9 cellular contexts compared by ENCODE assay signal in the genomic region with DNA sequence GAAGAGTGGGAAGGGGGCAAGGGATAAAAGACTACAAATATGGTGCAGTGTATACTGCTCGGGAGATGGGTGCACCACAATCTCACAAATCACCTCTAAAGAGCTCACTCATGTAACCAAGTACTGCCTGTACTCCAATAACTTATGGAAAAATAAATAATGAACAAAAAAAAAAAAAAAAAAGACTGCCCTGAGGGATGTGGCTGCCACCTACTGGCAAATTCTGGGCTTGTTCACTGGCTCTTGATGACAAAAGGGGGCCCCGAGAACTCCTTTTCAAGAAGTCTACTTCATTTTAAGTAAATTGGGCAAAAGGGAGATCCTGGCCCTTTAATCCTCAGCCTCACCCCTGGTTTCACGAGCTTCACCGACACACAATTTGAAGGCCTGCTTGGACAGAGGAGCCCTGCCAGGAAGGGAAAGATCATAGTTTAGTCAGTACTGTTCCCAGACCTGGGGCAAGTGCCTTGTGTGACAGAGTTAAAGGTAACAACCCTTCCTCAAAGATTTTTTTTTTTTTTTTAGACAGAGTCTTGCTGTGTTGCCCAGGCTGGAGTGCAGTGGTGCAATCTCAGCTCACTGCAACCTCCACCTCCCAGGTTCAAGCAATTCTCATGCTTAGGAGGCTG. TPM values are rescaled to one million over a fixed set of nuclear protein-coding genes. Genes with fewer than 3 reads are reported as not detected.
DNase-seq lines count a peak whose midpoint lies in the region; ATAC-seq and TF ChIP-seq lines count a peak whose summit lies in the region.
"Had no signal": no experiment of that assay in that cellular context is flagged by ENCODE, and none has a peak within 500 bp of the region (broad histone marks: within the 10 kb centered on the region; RNA-seq: fewer than 3 reads in every experiment).

No MANE protein-coding gene starts in this region.

- H3K4me3 ChIP-seq in GM12865 (ENCODE audit: low read depth, low read length) (no peak overlapping the region), foreskin fibroblast (ENCODE audit: low read depth in 1 of 2, low read length in 2 of 2) (no peak overlapping the region), Peyer's patch (no peak overlapping the region)

- H3K4me1 ChIP-seq in Peyer's patch: peaks cover 0 to 13% (median 3%) of the 10 kb centered on the region in 4 donors

- in situ Hi-C loops in ACHN (cut with HindIII; ENCODE audit: low pct_ligation_motif_present, low pct_unique_long_range_greater_than_20kb, low sequenced_read_pairs): loop anchor here (25.0 kb wide), 1 partner anchor 185 kb away; the partner anchor contains the start of genes GLI1 and INHBE
- in situ Hi-C loops in SK-MEL-5 (cut with HindIII; ENCODE audit: low pct_unique_long_range_greater_than_20kb, low sequenced_read_pairs): no loop called here

- DNase-seq in ACHN (peak; percentile 58), GM12865 (ENCODE audit: low read depth) (peak; percentile 31), SK-MEL-5 (ENCODE audit: low read depth, low spot score) (peak; percentile 61), foreskin fibroblast (peak; percentile 23 to 65), Peyer's patch (no peak)
- DNase-seq: naive B cell had no signal

- no peak for ATAC-seq in HG02642 (IDR thresholded peaks at IDR 0.05; ENCODE audit: poor library complexity, unreplicated experiment)
- ATAC-seq in GM18909 (IDR thresholded peaks at IDR 0.05; ENCODE audit: poor library complexity, unreplicated experiment): no peak
- no peak for ATAC-seq in HG03095 (IDR thresholded peaks at IDR 0.05; ENCODE audit: unreplicated experiment)

- TF ChIP-seq POLR2A in Peyer's patch (IDR thresholded peaks at IDR 0.05): no peak

- TF ChIP-seq CTCF in GM12865 (IDR thresholded peaks at IDR 0.05; ENCODE audit: insufficient read depth, low read depth, low read length, missing control alignments) (peak; percentile 22), foreskin fibroblast (IDR thresholded peaks at IDR 0.05; ENCODE audit: low read depth, low read length) (peak; percentile 65), Peyer's patch (IDR thresholded peaks at IDR 0.05) (peak in 3 of 6 experiments; percentile 15 to 20 (median 17))

- H3K36me3 ChIP-seq in Peyer's patch: peaks cover 0 to 72% (median 0%) of the 10 kb centered on the region in 3 donors

- no peaks in the 10 kb centered on the region for H3K9me3 ChIP-seq in Peyer's patch

- no peak overlapping the region for H3K27ac ChIP-seq in Peyer's patch

- H3K27me3 ChIP-seq in Peyer's patch: no peaks in the 10 kb centered on the region

RNA-seq across cellular contexts. Expression of gene STAC3, which starts 26.1 kb away (rescaled TPM):
- not detected in 2 replicates for total RNA-seq in SK-MEL-5 (2014; rRNA removed; shearing (Covaris generic))
- polyA plus RNA-seq in SK-MEL-5 (2015; cell fraction: cytosol; rRNA removed): not detected in 2 replicates
- 0.91 and 5.6 TPM in 2 replicates for polyA plus RNA-seq in SK-MEL-5 (2015; cell fraction: nucleus; rRNA removed)
- 1 to 10 TPM; 1.9 to 6.6 (median 2.4) TPM for total RNA-seq in Peyer's patch

RNA-seq across cellular contexts. Expression of gene SHMT2, which starts 47.5 kb away (rescaled TPM):
- total RNA-seq in SK-MEL-5 (2014; rRNA removed; shearing (Covaris generic)): 345 and 365 TPM in 2 replicates
- 441 and 554 TPM in 2 replicates for polyA plus RNA-seq in SK-MEL-5 (2015; cell fraction: cytosol; rRNA removed)
- 436 and 456 TPM in 2 replicates for polyA plus RNA-seq in SK-MEL-5 (2015; cell fraction: nucleus; rRNA removed)
- total RNA-seq in Peyer's patch: 10 to 100 TPM; 34.4 to 72.6 (median 36.3) TPM

Comparison
In these comparisons a context has a peak if more than half of its experiments do, and no peak if none do; other contexts are left out.
1. DNase-seq: peak in ACHN (single experiment), GM12865 (single experiment), SK-MEL-5 (single experiment) and foreskin fibroblast (2 of 2); none in Peyer's patch (0 of 3).